In the genomic region with DNA sequence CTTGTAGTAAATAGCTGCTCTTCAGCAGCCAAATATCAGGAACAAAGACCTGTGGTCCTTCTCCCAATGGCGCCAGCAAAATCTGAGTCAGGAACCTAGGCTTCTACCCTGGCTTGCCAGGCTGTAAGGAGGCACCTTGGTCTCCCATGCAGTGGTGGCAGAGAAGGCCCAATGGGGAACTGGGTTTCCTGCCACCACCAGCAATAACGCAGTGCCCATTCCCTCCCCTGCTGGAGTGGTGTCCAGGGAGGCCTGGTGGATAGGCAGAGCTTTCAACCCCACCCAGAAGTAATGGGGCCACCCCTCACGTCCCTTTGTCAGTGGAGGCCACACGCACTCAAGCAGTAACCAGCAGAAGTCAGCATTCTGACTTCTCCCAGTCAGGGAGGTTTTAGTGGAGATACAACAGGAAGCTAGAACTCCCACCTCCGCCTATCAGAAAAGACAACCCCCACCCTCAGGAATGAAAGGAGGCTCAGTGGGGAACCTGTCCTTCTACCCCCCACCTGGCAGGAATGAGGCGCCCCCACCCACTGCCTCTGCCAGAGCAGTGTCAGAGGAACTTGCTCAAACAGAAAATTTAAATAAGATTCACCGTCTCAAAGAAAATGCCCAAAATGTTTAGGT, we compare ENCODE assay signal across 1 cellular context.
TF ChIP-seq lines count a peak whose summit lies in the region.

No MANE protein-coding gene starts in this region.

TF ChIP-seq in IMR-90, 13 proteins besides CTCF, POLR2A, EP300 and RAD21:
- TF ChIP-seq MXI1 (IDR thresholded peaks at IDR 0.05; ENCODE audit: borderline replicate concordance, low read depth, low read length), result no peak
- TF ChIP-seq BHLHE40 (IDR thresholded peaks at IDR 0.05; ENCODE audit: low read depth, low read length), result no peak
- TF ChIP-seq RCOR1 (IDR thresholded peaks at IDR 0.05; ENCODE audit: insufficient replicate concordance, low read length), result no peak
- TF ChIP-seq, protein P1, sequence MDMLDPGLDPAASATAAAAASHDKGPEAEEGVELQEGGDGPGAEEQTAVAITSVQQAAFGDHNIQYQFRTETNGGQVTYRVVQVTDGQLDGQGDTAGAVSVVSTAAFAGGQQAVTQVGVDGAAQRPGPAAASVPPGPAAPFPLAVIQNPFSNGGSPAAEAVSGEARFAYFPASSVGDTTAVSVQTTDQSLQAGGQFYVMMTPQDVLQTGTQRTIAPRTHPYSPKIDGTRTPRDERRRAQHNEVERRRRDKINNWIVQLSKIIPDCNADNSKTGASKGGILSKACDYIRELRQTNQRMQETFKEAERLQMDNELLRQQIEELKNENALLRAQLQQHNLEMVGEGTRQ (IDR thresholded peaks at IDR 0.05; ENCODE audit: low read depth, low read length), result no peak
- TF ChIP-seq CHD1 (IDR thresholded peaks at IDR 0.05; ENCODE audit: low read depth, low read length), result no peak
- TF ChIP-seq NFE2L2 (IDR thresholded peaks at IDR 0.05; ENCODE audit: low read depth, low read length), result no peak
- TF ChIP-seq, protein P2, sequence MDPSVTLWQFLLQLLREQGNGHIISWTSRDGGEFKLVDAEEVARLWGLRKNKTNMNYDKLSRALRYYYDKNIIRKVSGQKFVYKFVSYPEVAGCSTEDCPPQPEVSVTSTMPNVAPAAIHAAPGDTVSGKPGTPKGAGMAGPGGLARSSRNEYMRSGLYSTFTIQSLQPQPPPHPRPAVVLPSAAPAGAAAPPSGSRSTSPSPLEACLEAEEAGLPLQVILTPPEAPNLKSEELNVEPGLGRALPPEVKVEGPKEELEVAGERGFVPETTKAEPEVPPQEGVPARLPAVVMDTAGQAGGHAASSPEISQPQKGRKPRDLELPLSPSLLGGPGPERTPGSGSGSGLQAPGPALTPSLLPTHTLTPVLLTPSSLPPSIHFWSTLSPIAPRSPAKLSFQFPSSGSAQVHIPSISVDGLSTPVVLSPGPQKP (IDR thresholded peaks at IDR 0.05; ENCODE audit: borderline replicate concordance, low read depth, low read length), result no peak
- TF ChIP-seq FOS (IDR thresholded peaks at IDR 0.05; ENCODE audit: low read depth, low read length), result no peak
- no peak for TF ChIP-seq CEBPB (IDR thresholded peaks at IDR 0.05; ENCODE audit: low read depth, low read length)
- TF ChIP-seq MAZ (IDR thresholded peaks at IDR 0.05; ENCODE audit: borderline replicate concordance, low read depth, low read length), result no peak
- no peak for TF ChIP-seq SMC3 (IDR thresholded peaks at IDR 0.05; ENCODE audit: low read depth, low read length)
- TF ChIP-seq MAFK (IDR thresholded peaks at IDR 0.05; ENCODE audit: low read depth, low read length), result no peak
- TF ChIP-seq RFX5 (IDR thresholded peaks at IDR 0.05; ENCODE audit: low read depth, low read length), result no peak
